27 cellular contexts compared by ENCODE assay signal in the genomic region with DNA sequence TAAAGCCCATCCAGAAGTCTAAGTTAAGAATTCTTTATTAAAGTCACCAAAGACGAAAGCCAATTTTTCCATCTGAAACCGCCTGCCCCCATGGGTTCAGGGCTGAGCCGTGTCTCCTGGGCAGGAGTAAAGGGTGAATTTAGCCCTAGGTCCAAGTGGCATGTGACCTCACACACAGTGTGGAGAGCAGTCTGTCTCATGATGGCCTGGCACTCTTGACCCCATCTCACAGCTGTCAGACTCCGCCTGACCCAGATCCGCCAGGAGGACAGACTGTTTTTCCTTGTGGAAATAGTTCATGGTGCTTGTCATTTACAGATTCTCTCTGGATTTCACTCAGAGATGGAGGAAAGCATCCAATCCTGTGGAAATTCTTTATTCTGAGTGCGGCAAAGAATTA.
DNase-seq lines count a peak whose midpoint lies in the region; ATAC-seq and TF ChIP-seq lines count a peak whose summit lies in the region.
"Had no signal": no experiment of that assay in that cellular context is flagged by ENCODE, and none has a peak within 500 bp of the region (broad histone marks: within the 10 kb centered on the region; RNA-seq: fewer than 3 reads in every experiment).

No MANE protein-coding gene starts in this region.

- intact Hi-C loops in left ventricle myocardium superior (cut with micrococcal nuclease), result no loop called here

- peaks cover 2 to 33% of the 10 kb centered on the region in 2 donors for H3K4me1 ChIP-seq in neuronal stem cell (ENCODE audit: control insufficient read depth in 2 of 2, insufficient read depth in 1 of 2, low read depth in 1 of 2, low read length in 2 of 2)
- H3K4me1 ChIP-seq: Caco-2 had no signal

- H3K4me3 Mint-ChIP-seq in glutamatergic neuron (ENCODE audit: unreplicated experiment), result peak overlapping the region; percentile 38
- H3K4me3 Mint-ChIP-seq in mesothelial cell of epicardium, result no peak overlapping the region
- H3K4me3 Mint-ChIP-seq: CD4-positive, alpha-beta memory T cell; HFFc6; IgD-negative memory B cell had no signal

- H3K27ac Mint-ChIP-seq in glutamatergic neuron (ENCODE audit: unreplicated experiment) (peak overlapping the region; percentile 48), mesothelial cell of epicardium (no peak overlapping the region)
- H3K27ac Mint-ChIP-seq: CD4-positive, alpha-beta memory T cell; HFFc6; IgD-negative memory B cell had no signal

- peak; percentile 81 for ATAC-seq in left ventricle myocardium superior
- no peak for ATAC-seq in HG03097 (IDR thresholded peaks at IDR 0.05; ENCODE audit: low FRiP score, unreplicated experiment)
- ATAC-seq in HG02642 (IDR thresholded peaks at IDR 0.05; ENCODE audit: poor library complexity, unreplicated experiment), result no peak
- ATAC-seq: GM12878 had no signal

- H3K4me3 ChIP-seq in neuronal stem cell (ENCODE audit: low read length in 2 of 2), result no peak overlapping the region
- H3K4me3 ChIP-seq: GM12878, HAP-1, SK-N-MC had no signal

- no peak overlapping the region for H3K23ac ChIP-seq in neuronal stem cell (ENCODE audit: low read depth, low read length, poor library complexity)

- no peak overlapping the region for H4K91ac ChIP-seq in neuronal stem cell (ENCODE audit: low read depth, low read length, poor library complexity)

- H3K14ac ChIP-seq in neuronal stem cell (ENCODE audit: low read length), result peak overlapping the region; percentile 72

- no peak overlapping the region for H2BK5ac ChIP-seq in neuronal stem cell (ENCODE audit: low read length)

- no peak overlapping the region for H2BK120ac ChIP-seq in neuronal stem cell (ENCODE audit: low read depth, low read length)

- H3K4me1 Mint-ChIP-seq in glutamatergic neuron (ENCODE audit: low read depth, unreplicated experiment), result peaks cover 58% of the 10 kb centered on the region
- H3K4me1 Mint-ChIP-seq in mesothelial cell of epicardium, result no peaks in the 10 kb centered on the region
- H3K4me1 Mint-ChIP-seq: CD4-positive, alpha-beta memory T cell; IgD-negative memory B cell had no signal

- no peaks in the 10 kb centered on the region for H3K36me3 ChIP-seq in neuronal stem cell (replicated peaks in 1 of 2; ENCODE audit: control insufficient read depth in 2 of 2, insufficient read depth in 2 of 2, low read length in 2 of 2)
- H3K36me3 ChIP-seq: HAP-1 had no signal

- peaks cover 8% of the 10 kb centered on the region for H3K9me3 Mint-ChIP-seq in glutamatergic neuron (ENCODE audit: unreplicated experiment)
- H3K9me3 Mint-ChIP-seq in mesothelial cell of epicardium, result no peaks in the 10 kb centered on the region
- H3K9me3 Mint-ChIP-seq: CD4-positive, alpha-beta memory T cell; HFFc6; IgD-negative memory B cell had no signal

- WGBS in neuronal stem cell (ENCODE audit: extremely low coverage in 2 of 2, insufficient read length in 2 of 2, insufficient replicate concordance in 1 of 2), 2 donors, result no CpG with 5 or more reads among the region's 6 CpGs

- H2AK5ac ChIP-seq in neuronal stem cell (ENCODE audit: low read depth, low read length), result no peak overlapping the region

- H3K79me1 ChIP-seq in neuronal stem cell (ENCODE audit: low read depth, low read length), result no peaks in the 10 kb centered on the region

- no peak overlapping the region for H4K8ac ChIP-seq in neuronal stem cell (ENCODE audit: low read depth, low read length)

- no peak overlapping the region for H2BK15ac ChIP-seq in neuronal stem cell (ENCODE audit: low read length)

- H3K4me2 ChIP-seq in neuronal stem cell (ENCODE audit: insufficient read depth, low read length, poor library complexity, severe bottlenecking), result no peak overlapping the region
- H3K4me2 ChIP-seq: KMS-11 had no signal

- H3K36me3 Mint-ChIP-seq in glutamatergic neuron (ENCODE audit: unreplicated experiment), result no peaks in the 10 kb centered on the region
- H3K36me3 Mint-ChIP-seq in mesothelial cell of epicardium, result no peaks in the 10 kb centered on the region
- H3K36me3 Mint-ChIP-seq: CD4-positive, alpha-beta memory T cell; IgD-negative memory B cell had no signal

- peaks cover 14% of the 10 kb centered on the region for H3K27me3 Mint-ChIP-seq in glutamatergic neuron (ENCODE audit: unreplicated experiment)
- H3K27me3 Mint-ChIP-seq in mesothelial cell of epicardium (ENCODE audit: low read depth), result peaks cover 19% of the 10 kb centered on the region

- H3K9ac ChIP-seq in neuronal stem cell (ENCODE audit: low read depth, low read length, poor library complexity), result no peak overlapping the region
- H3K9ac ChIP-seq: KMS-11 had no signal

- H3K27ac ChIP-seq in neuronal stem cell (replicated peaks; ENCODE audit: low read length), result no peak overlapping the region
- H3K27ac ChIP-seq: KMS-11, SK-N-MC had no signal

- no peaks in the 10 kb centered on the region for H3K9me3 ChIP-seq in neuronal stem cell (replicated peaks in 1 of 2; ENCODE audit: control insufficient read depth in 2 of 2, insufficient read depth in 1 of 2, low read depth in 1 of 2, low read length in 2 of 2)
- H3K9me3 ChIP-seq: Caco-2, HAP-1 had no signal

- no peak overlapping the region for H2BK12ac ChIP-seq in neuronal stem cell (ENCODE audit: low read length)

- H2AFZ ChIP-seq in neuronal stem cell (ENCODE audit: low read length), result no peak overlapping the region

- no peak for TF ChIP-seq CTCF in glutamatergic neuron (IDR thresholded peaks at IDR 0.05; ENCODE audit: partially characterized antibody, unreplicated experiment)
- no peak for TF ChIP-seq CTCF in mesothelial cell of epicardium (IDR thresholded peaks at IDR 0.05; ENCODE audit: unreplicated experiment)

- H3K4ac ChIP-seq in neuronal stem cell (ENCODE audit: low read length), result no peak overlapping the region

- no peak overlapping the region for H3K18ac ChIP-seq in neuronal stem cell (ENCODE audit: low read length)

- no peaks in the 10 kb centered on the region for H3K27me3 ChIP-seq in neuronal stem cell (ENCODE audit: control insufficient read depth in 3 of 3, insufficient read depth in 3 of 3, low read depth in 1 of 3, low read length in 3 of 3)

- DNase-seq in glutamatergic neuron (no peak), left ventricle myocardium superior (no peak), neuronal stem cell (ENCODE audit: low spot score) (no peak), mesothelial cell of epicardium (ENCODE audit: low spot score in 2 of 2, unreplicated experiment in 2 of 2) (no peak), SK-N-DZ (ENCODE audit: low spot score) (no peak)
- DNase-seq: Caco-2; CD4-positive, alpha-beta memory T cell; DMS79; EL; GDM1; GOT3; HFFc6; NCI-H1048; NCI-H1694; NCI-H2029 treated with DMSO at 0.1 percent for 48 hours; NCI-H226; NCI-H510A; NCI-H69; RPMI8226; SHP77 treated with DMSO at 0.1 percent for 48 hours had no signal
